2 cellular contexts compared by ENCODE assay signal in the genomic region with DNA sequence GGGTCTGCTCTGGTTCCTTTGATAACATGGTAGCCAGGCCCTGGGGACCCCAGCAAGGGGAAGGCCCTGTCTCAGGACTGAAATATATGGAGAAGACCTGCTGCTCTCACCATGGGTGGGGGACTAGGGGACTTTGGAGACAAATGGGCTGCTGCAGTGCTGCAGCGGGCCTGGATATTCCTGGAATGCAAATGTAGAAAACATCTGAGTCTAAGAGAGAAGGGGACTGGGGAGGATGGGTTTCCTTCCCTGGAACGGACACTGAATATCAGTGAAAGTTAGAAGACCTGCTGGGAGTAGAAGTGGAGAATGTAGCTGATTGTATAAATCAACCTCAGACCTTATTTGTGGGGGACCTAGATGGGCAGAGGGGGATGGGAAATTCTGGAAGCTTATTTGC.
TF ChIP-seq lines count a peak whose summit lies in the region.

No MANE protein-coding gene starts in this region.

TF ChIP-seq in GM23338, 12 proteins besides CTCF, POLR2A, EP300 and RAD21 (continues in another document):
- TF ChIP-seq, protein P1, sequence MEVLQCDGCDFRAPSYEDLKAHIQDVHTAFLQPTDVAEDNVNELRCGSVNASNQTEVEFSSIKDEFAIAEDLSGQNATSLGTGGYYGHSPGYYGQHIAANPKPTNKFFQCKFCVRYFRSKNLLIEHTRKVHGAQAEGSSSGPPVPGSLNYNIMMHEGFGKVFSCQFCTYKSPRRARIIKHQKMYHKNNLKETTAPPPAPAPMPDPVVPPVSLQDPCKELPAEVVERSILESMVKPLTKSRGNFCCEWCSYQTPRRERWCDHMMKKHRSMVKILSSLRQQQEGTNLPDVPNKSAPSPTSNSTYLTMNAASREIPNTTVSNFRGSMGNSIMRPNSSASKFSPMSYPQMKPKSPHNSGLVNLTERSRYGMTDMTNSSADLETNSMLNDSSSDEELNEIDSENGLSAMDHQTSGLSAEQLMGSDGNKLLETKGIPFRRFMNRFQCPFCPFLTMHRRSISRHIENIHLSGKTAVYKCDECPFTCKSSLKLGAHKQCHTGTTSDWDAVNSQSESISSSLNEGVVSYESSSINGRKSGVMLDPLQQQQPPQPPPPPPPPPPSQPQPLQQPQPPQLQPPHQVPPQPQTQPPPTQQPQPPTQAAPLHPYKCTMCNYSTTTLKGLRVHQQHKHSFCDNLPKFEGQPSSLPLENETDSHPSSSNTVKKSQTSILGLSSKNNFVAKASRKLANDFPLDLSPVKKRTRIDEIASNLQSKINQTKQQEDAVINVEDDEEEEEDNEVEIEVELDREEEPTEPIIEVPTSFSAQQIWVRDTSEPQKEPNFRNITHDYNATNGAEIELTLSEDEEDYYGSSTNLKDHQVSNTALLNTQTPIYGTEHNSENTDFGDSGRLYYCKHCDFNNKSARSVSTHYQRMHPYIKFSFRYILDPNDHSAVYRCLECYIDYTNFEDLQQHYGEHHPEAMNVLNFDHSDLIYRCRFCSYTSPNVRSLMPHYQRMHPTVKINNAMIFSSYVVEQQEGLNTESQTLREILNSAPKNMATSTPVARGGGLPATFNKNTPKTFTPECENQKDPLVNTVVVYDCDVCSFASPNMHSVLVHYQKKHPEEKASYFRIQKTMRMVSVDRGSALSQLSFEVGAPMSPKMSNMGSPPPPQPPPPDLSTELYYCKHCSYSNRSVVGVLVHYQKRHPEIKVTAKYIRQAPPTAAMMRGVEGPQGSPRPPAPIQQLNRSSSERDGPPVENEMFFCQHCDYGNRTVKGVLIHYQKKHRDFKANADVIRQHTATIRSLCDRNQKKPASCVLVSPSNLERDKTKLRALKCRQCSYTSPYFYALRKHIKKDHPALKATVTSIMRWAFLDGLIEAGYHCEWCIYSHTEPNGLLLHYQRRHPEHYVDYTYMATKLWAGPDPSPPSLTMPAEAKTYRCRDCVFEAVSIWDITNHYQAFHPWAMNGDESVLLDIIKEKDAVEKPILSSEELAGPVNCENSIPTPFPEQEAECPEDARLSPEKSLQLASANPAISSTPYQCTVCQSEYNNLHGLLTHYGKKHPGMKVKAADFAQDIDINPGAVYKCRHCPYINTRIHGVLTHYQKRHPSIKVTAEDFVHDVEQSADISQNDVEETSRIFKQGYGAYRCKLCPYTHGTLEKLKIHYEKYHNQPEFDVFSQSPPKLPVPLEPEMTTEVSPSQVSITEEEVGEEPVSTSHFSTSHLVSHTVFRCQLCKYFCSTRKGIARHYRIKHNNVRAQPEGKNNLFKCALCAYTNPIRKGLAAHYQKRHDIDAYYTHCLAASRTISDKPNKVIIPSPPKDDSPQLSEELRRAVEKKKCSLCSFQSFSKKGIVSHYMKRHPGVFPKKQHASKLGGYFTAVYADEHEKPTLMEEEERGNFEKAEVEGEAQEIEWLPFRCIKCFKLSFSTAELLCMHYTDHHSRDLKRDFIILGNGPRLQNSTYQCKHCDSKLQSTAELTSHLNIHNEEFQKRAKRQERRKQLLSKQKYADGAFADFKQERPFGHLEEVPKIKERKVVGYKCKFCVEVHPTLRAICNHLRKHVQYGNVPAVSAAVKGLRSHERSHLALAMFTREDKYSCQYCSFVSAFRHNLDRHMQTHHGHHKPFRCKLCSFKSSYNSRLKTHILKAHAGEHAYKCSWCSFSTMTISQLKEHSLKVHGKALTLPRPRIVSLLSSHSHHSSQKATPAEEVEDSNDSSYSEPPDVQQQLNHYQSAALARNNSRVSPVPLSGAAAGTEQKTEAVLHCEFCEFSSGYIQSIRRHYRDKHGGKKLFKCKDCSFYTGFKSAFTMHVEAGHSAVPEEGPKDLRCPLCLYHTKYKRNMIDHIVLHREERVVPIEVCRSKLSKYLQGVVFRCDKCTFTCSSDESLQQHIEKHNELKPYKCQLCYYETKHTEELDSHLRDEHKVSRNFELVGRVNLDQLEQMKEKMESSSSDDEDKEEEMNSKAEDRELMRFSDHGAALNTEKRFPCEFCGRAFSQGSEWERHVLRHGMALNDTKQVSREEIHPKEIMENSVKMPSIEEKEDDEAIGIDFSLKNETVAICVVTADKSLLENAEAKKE (CRISPR knock-in tag; IDR thresholded peaks at IDR 0.05), result no peak
- TF ChIP-seq, protein P2, sequence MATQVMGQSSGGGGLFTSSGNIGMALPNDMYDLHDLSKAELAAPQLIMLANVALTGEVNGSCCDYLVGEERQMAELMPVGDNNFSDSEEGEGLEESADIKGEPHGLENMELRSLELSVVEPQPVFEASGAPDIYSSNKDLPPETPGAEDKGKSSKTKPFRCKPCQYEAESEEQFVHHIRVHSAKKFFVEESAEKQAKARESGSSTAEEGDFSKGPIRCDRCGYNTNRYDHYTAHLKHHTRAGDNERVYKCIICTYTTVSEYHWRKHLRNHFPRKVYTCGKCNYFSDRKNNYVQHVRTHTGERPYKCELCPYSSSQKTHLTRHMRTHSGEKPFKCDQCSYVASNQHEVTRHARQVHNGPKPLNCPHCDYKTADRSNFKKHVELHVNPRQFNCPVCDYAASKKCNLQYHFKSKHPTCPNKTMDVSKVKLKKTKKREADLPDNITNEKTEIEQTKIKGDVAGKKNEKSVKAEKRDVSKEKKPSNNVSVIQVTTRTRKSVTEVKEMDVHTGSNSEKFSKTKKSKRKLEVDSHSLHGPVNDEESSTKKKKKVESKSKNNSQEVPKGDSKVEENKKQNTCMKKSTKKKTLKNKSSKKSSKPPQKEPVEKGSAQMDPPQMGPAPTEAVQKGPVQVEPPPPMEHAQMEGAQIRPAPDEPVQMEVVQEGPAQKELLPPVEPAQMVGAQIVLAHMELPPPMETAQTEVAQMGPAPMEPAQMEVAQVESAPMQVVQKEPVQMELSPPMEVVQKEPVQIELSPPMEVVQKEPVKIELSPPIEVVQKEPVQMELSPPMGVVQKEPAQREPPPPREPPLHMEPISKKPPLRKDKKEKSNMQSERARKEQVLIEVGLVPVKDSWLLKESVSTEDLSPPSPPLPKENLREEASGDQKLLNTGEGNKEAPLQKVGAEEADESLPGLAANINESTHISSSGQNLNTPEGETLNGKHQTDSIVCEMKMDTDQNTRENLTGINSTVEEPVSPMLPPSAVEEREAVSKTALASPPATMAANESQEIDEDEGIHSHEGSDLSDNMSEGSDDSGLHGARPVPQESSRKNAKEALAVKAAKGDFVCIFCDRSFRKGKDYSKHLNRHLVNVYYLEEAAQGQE (IDR thresholded peaks at IDR 0.05; ENCODE audit: unreplicated experiment), result no peak
- TF ChIP-seq ZNF114 (CRISPR knock-in tag; IDR thresholded peaks at IDR 0.05) (no peak), NANOG (IDR thresholded peaks at IDR 0.05; ENCODE audit: borderline replicate concordance) (no peak), STAT1 (IDR thresholded peaks at IDR 0.05; ENCODE audit: unreplicated experiment) (no peak), JUNB (IDR thresholded peaks at IDR 0.05; ENCODE audit: unreplicated experiment) (no peak), CREB1 (CRISPR knock-in tag; IDR thresholded peaks at IDR 0.05; ENCODE audit: low read depth) (no peak), POLR2AphosphoS5 (IDR thresholded peaks at IDR 0.05; ENCODE audit: low read depth) (no peak), EZH2phosphoT487 (IDR thresholded peaks at IDR 0.05; ENCODE audit: unreplicated experiment) (no peak)
- TF ChIP-seq, protein P3, sequence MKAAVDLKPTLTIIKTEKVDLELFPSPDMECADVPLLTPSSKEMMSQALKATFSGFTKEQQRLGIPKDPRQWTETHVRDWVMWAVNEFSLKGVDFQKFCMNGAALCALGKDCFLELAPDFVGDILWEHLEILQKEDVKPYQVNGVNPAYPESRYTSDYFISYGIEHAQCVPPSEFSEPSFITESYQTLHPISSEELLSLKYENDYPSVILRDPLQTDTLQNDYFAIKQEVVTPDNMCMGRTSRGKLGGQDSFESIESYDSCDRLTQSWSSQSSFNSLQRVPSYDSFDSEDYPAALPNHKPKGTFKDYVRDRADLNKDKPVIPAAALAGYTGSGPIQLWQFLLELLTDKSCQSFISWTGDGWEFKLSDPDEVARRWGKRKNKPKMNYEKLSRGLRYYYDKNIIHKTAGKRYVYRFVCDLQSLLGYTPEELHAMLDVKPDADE (IDR thresholded peaks at IDR 0.05), result no peak

TF ChIP-seq in H1, 55 proteins besides CTCF, POLR2A, EP300 and RAD21:
- no peak for TF ChIP-seq PHF8 (conservative IDR thresholded peaks at IDR 0.05; ENCODE audit: low read depth, low read length)
- no peak for TF ChIP-seq CHD1 (IDR thresholded peaks at IDR 0.05; ENCODE audit: low read depth, low read length)
- TF ChIP-seq, protein P4, sequence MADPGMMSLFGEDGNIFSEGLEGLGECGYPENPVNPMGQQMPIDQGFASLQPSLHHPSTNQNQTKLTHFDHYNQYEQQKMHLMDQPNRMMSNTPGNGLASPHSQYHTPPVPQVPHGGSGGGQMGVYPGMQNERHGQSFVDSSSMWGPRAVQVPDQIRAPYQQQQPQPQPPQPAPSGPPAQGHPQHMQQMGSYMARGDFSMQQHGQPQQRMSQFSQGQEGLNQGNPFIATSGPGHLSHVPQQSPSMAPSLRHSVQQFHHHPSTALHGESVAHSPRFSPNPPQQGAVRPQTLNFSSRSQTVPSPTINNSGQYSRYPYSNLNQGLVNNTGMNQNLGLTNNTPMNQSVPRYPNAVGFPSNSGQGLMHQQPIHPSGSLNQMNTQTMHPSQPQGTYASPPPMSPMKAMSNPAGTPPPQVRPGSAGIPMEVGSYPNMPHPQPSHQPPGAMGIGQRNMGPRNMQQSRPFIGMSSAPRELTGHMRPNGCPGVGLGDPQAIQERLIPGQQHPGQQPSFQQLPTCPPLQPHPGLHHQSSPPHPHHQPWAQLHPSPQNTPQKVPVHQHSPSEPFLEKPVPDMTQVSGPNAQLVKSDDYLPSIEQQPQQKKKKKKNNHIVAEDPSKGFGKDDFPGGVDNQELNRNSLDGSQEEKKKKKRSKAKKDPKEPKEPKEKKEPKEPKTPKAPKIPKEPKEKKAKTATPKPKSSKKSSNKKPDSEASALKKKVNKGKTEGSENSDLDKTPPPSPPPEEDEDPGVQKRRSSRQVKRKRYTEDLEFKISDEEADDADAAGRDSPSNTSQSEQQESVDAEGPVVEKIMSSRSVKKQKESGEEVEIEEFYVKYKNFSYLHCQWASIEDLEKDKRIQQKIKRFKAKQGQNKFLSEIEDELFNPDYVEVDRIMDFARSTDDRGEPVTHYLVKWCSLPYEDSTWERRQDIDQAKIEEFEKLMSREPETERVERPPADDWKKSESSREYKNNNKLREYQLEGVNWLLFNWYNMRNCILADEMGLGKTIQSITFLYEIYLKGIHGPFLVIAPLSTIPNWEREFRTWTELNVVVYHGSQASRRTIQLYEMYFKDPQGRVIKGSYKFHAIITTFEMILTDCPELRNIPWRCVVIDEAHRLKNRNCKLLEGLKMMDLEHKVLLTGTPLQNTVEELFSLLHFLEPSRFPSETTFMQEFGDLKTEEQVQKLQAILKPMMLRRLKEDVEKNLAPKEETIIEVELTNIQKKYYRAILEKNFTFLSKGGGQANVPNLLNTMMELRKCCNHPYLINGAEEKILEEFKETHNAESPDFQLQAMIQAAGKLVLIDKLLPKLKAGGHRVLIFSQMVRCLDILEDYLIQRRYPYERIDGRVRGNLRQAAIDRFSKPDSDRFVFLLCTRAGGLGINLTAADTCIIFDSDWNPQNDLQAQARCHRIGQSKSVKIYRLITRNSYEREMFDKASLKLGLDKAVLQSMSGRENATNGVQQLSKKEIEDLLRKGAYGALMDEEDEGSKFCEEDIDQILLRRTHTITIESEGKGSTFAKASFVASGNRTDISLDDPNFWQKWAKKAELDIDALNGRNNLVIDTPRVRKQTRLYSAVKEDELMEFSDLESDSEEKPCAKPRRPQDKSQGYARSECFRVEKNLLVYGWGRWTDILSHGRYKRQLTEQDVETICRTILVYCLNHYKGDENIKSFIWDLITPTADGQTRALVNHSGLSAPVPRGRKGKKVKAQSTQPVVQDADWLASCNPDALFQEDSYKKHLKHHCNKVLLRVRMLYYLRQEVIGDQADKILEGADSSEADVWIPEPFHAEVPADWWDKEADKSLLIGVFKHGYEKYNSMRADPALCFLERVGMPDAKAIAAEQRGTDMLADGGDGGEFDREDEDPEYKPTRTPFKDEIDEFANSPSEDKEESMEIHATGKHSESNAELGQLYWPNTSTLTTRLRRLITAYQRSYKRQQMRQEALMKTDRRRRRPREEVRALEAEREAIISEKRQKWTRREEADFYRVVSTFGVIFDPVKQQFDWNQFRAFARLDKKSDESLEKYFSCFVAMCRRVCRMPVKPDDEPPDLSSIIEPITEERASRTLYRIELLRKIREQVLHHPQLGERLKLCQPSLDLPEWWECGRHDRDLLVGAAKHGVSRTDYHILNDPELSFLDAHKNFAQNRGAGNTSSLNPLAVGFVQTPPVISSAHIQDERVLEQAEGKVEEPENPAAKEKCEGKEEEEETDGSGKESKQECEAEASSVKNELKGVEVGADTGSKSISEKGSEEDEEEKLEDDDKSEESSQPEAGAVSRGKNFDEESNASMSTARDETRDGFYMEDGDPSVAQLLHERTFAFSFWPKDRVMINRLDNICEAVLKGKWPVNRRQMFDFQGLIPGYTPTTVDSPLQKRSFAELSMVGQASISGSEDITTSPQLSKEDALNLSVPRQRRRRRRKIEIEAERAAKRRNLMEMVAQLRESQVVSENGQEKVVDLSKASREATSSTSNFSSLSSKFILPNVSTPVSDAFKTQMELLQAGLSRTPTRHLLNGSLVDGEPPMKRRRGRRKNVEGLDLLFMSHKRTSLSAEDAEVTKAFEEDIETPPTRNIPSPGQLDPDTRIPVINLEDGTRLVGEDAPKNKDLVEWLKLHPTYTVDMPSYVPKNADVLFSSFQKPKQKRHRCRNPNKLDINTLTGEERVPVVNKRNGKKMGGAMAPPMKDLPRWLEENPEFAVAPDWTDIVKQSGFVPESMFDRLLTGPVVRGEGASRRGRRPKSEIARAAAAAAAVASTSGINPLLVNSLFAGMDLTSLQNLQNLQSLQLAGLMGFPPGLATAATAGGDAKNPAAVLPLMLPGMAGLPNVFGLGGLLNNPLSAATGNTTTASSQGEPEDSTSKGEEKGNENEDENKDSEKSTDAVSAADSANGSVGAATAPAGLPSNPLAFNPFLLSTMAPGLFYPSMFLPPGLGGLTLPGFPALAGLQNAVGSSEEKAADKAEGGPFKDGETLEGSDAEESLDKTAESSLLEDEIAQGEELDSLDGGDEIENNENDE (IDR thresholded peaks at IDR 0.05; ENCODE audit: insufficient replicate concordance, low read length), result no peak
